9 cellular contexts compared by ENCODE assay signal in the genomic region with DNA sequence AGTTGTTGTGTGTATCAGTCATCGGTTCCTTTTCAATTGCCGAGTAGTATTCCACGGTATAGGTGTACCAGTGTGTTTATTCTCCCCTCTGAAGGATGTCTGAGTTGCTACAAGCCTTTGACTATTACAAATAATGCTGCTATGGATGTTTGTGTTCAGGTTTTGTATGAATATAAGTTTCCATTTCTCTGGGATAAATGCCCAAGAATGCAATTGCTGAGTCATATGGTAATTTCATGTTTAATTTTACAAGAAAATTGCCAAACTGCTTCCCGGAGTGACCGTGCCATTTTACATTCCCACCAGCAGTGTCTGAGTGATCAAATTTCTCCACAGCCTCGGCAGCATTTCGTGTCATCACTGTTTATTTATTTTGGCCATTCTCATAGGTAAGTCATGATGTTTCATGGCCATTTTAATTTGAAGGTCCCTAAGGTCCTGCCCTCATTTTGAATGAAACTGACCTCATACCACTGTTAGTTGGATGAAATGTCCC.
DNase-seq lines count a peak whose midpoint lies in the region; ATAC-seq and TF ChIP-seq lines count a peak whose summit lies in the region.
"Had no signal": no experiment of that assay in that cellular context is flagged by ENCODE, and none has a peak within 500 bp of the region (broad histone marks: within the 10 kb centered on the region; RNA-seq: fewer than 3 reads in every experiment).

No MANE protein-coding gene starts in this region.

- H3K9me3 Mint-ChIP-seq in WTC11, result no peaks in the 10 kb centered on the region

- intact Hi-C loops in left colon (cut with DNase I, micrococcal nuclease), result no loop called here

- H3K4me3 ChIP-seq in foreskin fibroblast (ENCODE audit: low read depth in 1 of 2, low read length in 2 of 2), result no peak overlapping the region
- H3K4me3 ChIP-seq in skeletal muscle satellite cell (ENCODE audit: low read length), result no peak overlapping the region

- H3K27me3 Mint-ChIP-seq in WTC11 (ENCODE audit: low read depth), result no peaks in the 10 kb centered on the region
- H3K27me3 Mint-ChIP-seq: progenitor cell of endocrine pancreas had no signal

- peaks cover 41% of the 10 kb centered on the region for H3K4me1 Mint-ChIP-seq in WTC11

- H3K4me1 ChIP-seq in skeletal muscle satellite cell (ENCODE audit: control insufficient read depth, insufficient read depth, low read length), result peaks cover 23% of the 10 kb centered on the region

- TF ChIP-seq CTCF in WTC11 (IDR thresholded peaks at IDR 0.05), result no peak
- peak; percentile 36 for TF ChIP-seq CTCF in foreskin fibroblast (IDR thresholded peaks at IDR 0.05; ENCODE audit: low read depth, low read length)

- no peak overlapping the region for H3K4me3 Mint-ChIP-seq in WTC11

- H3K36me3 Mint-ChIP-seq in WTC11, result peaks cover 32% of the 10 kb centered on the region

- H3K36me3 ChIP-seq in skeletal muscle satellite cell (ENCODE audit: insufficient read depth, low read length), result peaks cover 27% of the 10 kb centered on the region

- CTCF ChIA-PET in WTC11 (lab: Charles Lee), result no interaction called here

- H3K27me3 ChIP-seq in skeletal muscle satellite cell (ENCODE audit: control insufficient read depth, insufficient read depth, low read length), result no peaks in the 10 kb centered on the region

- ATAC-seq in WTC11 (no peak), left colon (no peak), GM21423 (IDR thresholded peaks at IDR 0.05; ENCODE audit: unreplicated experiment) (no peak), GM21390 (IDR thresholded peaks at IDR 0.05; ENCODE audit: unreplicated experiment) (no peak)

- peak; percentile 87 for DNase-seq in HCEC 1CT
- no peak for DNase-seq in WTC11 (ENCODE audit: low spot score)
- DNase-seq in foreskin fibroblast, result peak; percentile 89
- DNase-seq in left colon, result no peak
- DNase-seq: MM.1S had no signal

- H3K9ac ChIP-seq in skeletal muscle satellite cell (ENCODE audit: low read depth, low read length), result no peak overlapping the region

- POLR2A ChIA-PET in WTC11 (lab: Charles Lee), result no interaction called here

- peak overlapping the region; percentile 99; the same call in 1 of the 2 replicates for H3K27ac Mint-ChIP-seq in WTC11
- H3K27ac Mint-ChIP-seq: progenitor cell of endocrine pancreas had no signal

- peak overlapping the region; percentile 2 for H3K4me2 ChIP-seq in skeletal muscle satellite cell (ENCODE audit: low read length)

- H3K9me3 ChIP-seq in skeletal muscle satellite cell (replicated peaks; ENCODE audit: low read length), result no peaks in the 10 kb centered on the region

TF ChIP-seq in WTC11, 78 proteins besides CTCF, POLR2A, EP300 and RAD21:
- TF ChIP-seq ZNF671 (CRISPR knock-in tag; IDR thresholded peaks at IDR 0.05), result no peak
- TF ChIP-seq, protein P1, sequence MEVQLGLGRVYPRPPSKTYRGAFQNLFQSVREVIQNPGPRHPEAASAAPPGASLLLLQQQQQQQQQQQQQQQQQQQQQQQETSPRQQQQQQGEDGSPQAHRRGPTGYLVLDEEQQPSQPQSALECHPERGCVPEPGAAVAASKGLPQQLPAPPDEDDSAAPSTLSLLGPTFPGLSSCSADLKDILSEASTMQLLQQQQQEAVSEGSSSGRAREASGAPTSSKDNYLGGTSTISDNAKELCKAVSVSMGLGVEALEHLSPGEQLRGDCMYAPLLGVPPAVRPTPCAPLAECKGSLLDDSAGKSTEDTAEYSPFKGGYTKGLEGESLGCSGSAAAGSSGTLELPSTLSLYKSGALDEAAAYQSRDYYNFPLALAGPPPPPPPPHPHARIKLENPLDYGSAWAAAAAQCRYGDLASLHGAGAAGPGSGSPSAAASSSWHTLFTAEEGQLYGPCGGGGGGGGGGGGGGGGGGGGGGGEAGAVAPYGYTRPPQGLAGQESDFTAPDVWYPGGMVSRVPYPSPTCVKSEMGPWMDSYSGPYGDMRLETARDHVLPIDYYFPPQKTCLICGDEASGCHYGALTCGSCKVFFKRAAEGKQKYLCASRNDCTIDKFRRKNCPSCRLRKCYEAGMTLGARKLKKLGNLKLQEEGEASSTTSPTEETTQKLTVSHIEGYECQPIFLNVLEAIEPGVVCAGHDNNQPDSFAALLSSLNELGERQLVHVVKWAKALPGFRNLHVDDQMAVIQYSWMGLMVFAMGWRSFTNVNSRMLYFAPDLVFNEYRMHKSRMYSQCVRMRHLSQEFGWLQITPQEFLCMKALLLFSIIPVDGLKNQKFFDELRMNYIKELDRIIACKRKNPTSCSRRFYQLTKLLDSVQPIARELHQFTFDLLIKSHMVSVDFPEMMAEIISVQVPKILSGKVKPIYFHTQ (CRISPR knock-in tag; IDR thresholded peaks at IDR 0.05), result no peak
- no peak for TF ChIP-seq ZNF232 (CRISPR knock-in tag; IDR thresholded peaks at IDR 0.05)
- TF ChIP-seq, protein P2, sequence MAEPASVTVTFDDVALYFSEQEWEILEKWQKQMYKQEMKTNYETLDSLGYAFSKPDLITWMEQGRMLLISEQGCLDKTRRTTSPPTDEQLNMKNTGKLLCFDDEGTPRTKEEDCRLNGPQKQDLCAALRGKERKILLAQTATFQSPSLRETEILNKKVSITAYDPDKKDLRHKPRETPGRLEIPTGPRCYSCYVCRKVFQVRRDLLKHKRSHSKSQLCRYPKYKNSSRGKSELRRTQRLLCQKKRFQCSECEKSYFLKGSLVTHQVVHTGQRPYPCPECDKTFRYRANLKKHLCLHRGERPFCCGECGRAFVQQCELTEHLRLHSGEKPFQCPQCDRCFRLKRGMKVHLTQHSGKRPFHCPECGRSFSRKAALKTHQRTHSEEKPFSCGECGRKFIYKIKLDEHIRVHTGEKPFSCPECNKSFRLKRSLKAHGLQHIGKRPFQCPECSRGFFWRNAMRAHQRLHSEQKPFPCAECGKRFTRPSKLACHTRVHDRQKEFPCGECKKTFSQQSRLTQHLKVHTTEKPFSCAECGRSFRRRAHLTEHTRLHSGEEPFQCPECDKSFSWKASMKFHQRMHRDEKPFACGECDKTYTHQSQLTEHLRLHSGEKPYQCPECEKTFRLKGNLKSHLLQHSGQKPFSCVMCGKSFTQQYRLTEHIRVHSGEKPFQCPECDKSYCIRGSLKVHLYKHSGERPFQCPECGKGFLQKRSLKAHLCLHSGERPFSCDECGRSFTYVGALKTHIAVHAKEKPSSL (CRISPR knock-in tag; conservative IDR thresholded peaks at IDR 0.05), result no peak
- TF ChIP-seq ZNF396 (CRISPR knock-in tag; IDR thresholded peaks at IDR 0.05; ENCODE audit: borderline replicate concordance), result no peak
- TF ChIP-seq SP1 (CRISPR knock-in tag; conservative IDR thresholded peaks at IDR 0.05), result no peak
- TF ChIP-seq, protein P3, sequence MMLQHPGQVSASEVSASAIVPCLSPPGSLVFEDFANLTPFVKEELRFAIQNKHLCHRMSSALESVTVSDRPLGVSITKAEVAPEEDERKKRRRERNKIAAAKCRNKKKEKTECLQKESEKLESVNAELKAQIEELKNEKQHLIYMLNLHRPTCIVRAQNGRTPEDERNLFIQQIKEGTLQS (CRISPR knock-in tag; conservative IDR thresholded peaks at IDR 0.05), result no peak
- TF ChIP-seq, protein P4, sequence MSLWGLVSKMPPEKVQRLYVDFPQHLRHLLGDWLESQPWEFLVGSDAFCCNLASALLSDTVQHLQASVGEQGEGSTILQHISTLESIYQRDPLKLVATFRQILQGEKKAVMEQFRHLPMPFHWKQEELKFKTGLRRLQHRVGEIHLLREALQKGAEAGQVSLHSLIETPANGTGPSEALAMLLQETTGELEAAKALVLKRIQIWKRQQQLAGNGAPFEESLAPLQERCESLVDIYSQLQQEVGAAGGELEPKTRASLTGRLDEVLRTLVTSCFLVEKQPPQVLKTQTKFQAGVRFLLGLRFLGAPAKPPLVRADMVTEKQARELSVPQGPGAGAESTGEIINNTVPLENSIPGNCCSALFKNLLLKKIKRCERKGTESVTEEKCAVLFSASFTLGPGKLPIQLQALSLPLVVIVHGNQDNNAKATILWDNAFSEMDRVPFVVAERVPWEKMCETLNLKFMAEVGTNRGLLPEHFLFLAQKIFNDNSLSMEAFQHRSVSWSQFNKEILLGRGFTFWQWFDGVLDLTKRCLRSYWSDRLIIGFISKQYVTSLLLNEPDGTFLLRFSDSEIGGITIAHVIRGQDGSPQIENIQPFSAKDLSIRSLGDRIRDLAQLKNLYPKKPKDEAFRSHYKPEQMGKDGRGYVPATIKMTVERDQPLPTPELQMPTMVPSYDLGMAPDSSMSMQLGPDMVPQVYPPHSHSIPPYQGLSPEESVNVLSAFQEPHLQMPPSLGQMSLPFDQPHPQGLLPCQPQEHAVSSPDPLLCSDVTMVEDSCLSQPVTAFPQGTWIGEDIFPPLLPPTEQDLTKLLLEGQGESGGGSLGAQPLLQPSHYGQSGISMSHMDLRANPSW (CRISPR knock-in tag; conservative IDR thresholded peaks at IDR 0.05; ENCODE audit: low read depth), result no peak
- TF ChIP-seq, protein P5, sequence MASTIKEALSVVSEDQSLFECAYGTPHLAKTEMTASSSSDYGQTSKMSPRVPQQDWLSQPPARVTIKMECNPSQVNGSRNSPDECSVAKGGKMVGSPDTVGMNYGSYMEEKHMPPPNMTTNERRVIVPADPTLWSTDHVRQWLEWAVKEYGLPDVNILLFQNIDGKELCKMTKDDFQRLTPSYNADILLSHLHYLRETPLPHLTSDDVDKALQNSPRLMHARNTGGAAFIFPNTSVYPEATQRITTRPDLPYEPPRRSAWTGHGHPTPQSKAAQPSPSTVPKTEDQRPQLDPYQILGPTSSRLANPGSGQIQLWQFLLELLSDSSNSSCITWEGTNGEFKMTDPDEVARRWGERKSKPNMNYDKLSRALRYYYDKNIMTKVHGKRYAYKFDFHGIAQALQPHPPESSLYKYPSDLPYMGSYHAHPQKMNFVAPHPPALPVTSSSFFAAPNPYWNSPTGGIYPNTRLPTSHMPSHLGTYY (CRISPR knock-in tag; IDR thresholded peaks at IDR 0.05), result no peak
- TF ChIP-seq, protein P6, sequence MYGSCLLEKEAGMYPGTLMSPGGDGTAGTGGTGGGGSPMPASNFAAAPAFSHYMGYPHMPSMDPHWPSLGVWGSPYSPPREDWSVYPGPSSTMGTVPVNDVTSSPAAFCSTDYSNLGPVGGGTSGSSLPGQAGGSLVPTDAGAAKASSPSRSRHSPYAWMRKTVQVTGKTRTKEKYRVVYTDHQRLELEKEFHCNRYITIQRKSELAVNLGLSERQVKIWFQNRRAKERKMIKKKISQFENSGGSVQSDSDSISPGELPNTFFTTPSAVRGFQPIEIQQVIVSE (CRISPR knock-in tag; IDR thresholded peaks at IDR 0.05; ENCODE audit: borderline replicate concordance), result no peak
- TF ChIP-seq, protein P7, sequence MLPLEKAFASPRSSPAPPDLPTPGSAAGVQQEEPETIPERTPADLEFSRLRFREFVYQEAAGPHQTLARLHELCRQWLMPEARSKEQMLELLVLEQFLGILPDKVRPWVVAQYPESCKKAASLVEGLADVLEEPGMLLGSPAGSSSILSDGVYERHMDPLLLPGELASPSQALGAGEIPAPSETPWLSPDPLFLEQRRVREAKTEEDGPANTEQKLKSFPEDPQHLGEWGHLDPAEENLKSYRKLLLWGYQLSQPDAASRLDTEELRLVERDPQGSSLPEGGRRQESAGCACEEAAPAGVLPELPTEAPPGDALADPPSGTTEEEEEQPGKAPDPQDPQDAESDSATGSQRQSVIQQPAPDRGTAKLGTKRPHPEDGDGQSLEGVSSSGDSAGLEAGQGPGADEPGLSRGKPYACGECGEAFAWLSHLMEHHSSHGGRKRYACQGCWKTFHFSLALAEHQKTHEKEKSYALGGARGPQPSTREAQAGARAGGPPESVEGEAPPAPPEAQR (CRISPR knock-in tag; IDR thresholded peaks at IDR 0.05), result no peak
TF ChIP-seq in WTC11: peak in this region for 0.

Comparison
In these comparisons a context has a peak if more than half of its experiments do, and no peak if none do; other contexts are left out.
1. DNase-seq: peak in HCEC 1CT (single experiment) and foreskin fibroblast (2 of 2); none in WTC11 (single experiment) and left colon (0 of 2).